In genomic region chr20:63216041-63216848, GRCh38 we compare ENCODE assay signal across 8 cellular contexts. TPM values are rescaled to one million over a fixed set of nuclear protein-coding genes. Genes with fewer than 3 reads are reported as not detected.
DNase-seq lines count a peak whose midpoint lies in the region; ATAC-seq and TF ChIP-seq lines count a peak whose summit lies in the region.

TSS of gene YTHDF1 (minus strand) at chr20:63216131. CDS start at chr20:63215892, 239 bp downstream.

- ATAC-seq in GM19438 (IDR thresholded peaks at IDR 0.05; ENCODE audit: low read depth, unreplicated experiment) (peak; percentile 85), HG03571 (IDR thresholded peaks at IDR 0.05; ENCODE audit: unreplicated experiment) (peak; percentile 70)

- no peak for TF ChIP-seq CTCF in liver (IDR thresholded peaks at IDR 0.05; ENCODE audit: low read depth, low read length, missing input control)

- under 1% methylated on average over 96 of the region's 96 CpGs for WGBS in liver

- peak within 1 kb of the TSS; percentile 77 to 83 for H3K27ac ChIP-seq in liver (ENCODE audit: low read depth in 1 of 2, low read length in 2 of 2)

- peak; percentile 98 for DNase-seq in CD1c-positive myeloid dendritic cell (ENCODE audit: extremely low spot score)
- peak; percentile 96 for DNase-seq in NCI-H774 (lab: John Stamatoyannopoulos, UW)
- peak; percentile 88 to 91 for DNase-seq in activated CD4-positive, alpha-beta T cell treated with anti-CD3 and anti-CD28 coated beads, Interleukin-2, amount 50 U/mL, for 4 hours
- peak; percentile 96 for DNase-seq in dermis blood vessel endothelial cell
- DNase-seq in stimulated activated CD4-positive, alpha-beta T cell treated with anti-CD3 and anti-CD28 coated beads, Interleukin-4, amount 100 ng/mL, for 1 hour, result peak; percentile 97

- H3K9ac ChIP-seq in liver (ENCODE audit: low read depth in 1 of 2, low read length in 2 of 2), result peak within 1 kb of the TSS; percentile 74 to 88

- no peak for TF ChIP-seq RAD21 in liver (IDR thresholded peaks at IDR 0.05)

- H3K4me1 ChIP-seq in liver (ENCODE audit: control insufficient read depth in 4 of 4, insufficient read depth in 4 of 4, low read length in 3 of 4), result peaks cover 6 to 32% (median 25%) of the 10 kb centered on the region in 4 donors

- no peaks in the 10 kb centered on the region for H3K9me3 ChIP-seq in liver (ENCODE audit: control insufficient read depth in 4 of 4, low read length in 3 of 4)

- no peaks in the 10 kb centered on the region for H3K27me3 ChIP-seq in liver (ENCODE audit: control insufficient read depth in 4 of 4, insufficient read depth in 4 of 4, low read length in 3 of 4)

- H3K36me3 ChIP-seq in liver (ENCODE audit: control insufficient read depth in 4 of 4, insufficient read depth in 3 of 4, low read depth in 1 of 4, low read length in 3 of 4), result peaks cover 3 to 24% (median 16%) of the 10 kb centered on the region in 4 donors

- peak within 1 kb of the TSS; percentile 73 to 95 (median 93) for H3K4me3 ChIP-seq in liver (ENCODE audit: low read depth in 1 of 3, low read length in 3 of 3)

TF ChIP-seq in liver, 16 proteins besides CTCF, POLR2A, EP300 and RAD21:
- TF ChIP-seq EGR1 (IDR thresholded peaks at IDR 0.05; ENCODE audit: low read depth in 2 of 2) (peak; percentile 73 to 90), FOXA1 (IDR thresholded peaks at IDR 0.05) (no peak), NR2F2 (IDR thresholded peaks at IDR 0.05) (no peak), SP1 (IDR thresholded peaks at IDR 0.05) (peak; percentile 21), FOXA2 (IDR thresholded peaks at IDR 0.05) (no peak), ATF3 (IDR thresholded peaks at IDR 0.05) (no peak), HNF4G (IDR thresholded peaks at IDR 0.05) (no peak), JUND (IDR thresholded peaks at IDR 0.05) (no peak), YY1 (IDR thresholded peaks at IDR 0.05) (no peak), HNF4A (conservative IDR thresholded peaks at IDR 0.05) (no peak), RXRA (IDR thresholded peaks at IDR 0.05) (no peak), TAF1 (conservative IDR thresholded peaks at IDR 0.05) (no peak), GABPA (IDR thresholded peaks at IDR 0.05 in 1 of 2, conservative IDR thresholded peaks at IDR 0.05 in 1 of 2) (peak in 1 of 2 donors; percentile 32)
- TF ChIP-seq, protein P1, sequence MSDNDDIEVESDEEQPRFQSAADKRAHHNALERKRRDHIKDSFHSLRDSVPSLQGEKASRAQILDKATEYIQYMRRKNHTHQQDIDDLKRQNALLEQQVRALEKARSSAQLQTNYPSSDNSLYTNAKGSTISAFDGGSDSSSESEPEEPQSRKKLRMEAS (IDR thresholded peaks at IDR 0.05), result no peak
- TF ChIP-seq, protein P2, sequence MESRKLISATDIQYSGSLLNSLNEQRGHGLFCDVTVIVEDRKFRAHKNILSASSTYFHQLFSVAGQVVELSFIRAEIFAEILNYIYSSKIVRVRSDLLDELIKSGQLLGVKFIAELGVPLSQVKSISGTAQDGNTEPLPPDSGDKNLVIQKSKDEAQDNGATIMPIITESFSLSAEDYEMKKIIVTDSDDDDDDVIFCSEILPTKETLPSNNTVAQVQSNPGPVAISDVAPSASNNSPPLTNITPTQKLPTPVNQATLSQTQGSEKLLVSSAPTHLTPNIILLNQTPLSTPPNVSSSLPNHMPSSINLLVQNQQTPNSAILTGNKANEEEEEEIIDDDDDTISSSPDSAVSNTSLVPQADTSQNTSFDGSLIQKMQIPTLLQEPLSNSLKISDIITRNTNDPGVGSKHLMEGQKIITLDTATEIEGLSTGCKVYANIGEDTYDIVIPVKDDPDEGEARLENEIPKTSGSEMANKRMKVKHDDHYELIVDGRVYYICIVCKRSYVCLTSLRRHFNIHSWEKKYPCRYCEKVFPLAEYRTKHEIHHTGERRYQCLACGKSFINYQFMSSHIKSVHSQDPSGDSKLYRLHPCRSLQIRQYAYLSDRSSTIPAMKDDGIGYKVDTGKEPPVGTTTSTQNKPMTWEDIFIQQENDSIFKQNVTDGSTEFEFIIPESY (IDR thresholded peaks at IDR 0.05), result no peak
- TF ChIP-seq, protein P3, sequence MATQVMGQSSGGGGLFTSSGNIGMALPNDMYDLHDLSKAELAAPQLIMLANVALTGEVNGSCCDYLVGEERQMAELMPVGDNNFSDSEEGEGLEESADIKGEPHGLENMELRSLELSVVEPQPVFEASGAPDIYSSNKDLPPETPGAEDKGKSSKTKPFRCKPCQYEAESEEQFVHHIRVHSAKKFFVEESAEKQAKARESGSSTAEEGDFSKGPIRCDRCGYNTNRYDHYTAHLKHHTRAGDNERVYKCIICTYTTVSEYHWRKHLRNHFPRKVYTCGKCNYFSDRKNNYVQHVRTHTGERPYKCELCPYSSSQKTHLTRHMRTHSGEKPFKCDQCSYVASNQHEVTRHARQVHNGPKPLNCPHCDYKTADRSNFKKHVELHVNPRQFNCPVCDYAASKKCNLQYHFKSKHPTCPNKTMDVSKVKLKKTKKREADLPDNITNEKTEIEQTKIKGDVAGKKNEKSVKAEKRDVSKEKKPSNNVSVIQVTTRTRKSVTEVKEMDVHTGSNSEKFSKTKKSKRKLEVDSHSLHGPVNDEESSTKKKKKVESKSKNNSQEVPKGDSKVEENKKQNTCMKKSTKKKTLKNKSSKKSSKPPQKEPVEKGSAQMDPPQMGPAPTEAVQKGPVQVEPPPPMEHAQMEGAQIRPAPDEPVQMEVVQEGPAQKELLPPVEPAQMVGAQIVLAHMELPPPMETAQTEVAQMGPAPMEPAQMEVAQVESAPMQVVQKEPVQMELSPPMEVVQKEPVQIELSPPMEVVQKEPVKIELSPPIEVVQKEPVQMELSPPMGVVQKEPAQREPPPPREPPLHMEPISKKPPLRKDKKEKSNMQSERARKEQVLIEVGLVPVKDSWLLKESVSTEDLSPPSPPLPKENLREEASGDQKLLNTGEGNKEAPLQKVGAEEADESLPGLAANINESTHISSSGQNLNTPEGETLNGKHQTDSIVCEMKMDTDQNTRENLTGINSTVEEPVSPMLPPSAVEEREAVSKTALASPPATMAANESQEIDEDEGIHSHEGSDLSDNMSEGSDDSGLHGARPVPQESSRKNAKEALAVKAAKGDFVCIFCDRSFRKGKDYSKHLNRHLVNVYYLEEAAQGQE (IDR thresholded peaks at IDR 0.05), result no peak

RNA-seq across cellular contexts. Expression of gene YTHDF1, which starts in this region (rescaled TPM):
- total RNA-seq in dermis blood vessel endothelial cell (18.4 and 28.1 TPM in 2 replicates), liver (10 to 100 TPM; 13.7 to 19.5 TPM)
- 10 to 100 TPM in 1 of 2 donors, 1 to 10 TPM in 1; 6.8 to 16.2 TPM for polyA plus RNA-seq in liver

Comparison
In these comparisons a context has a peak if more than half of its experiments do, and no peak if none do; other contexts are left out.
1. Peak in every context shown above with its lines: DNase-seq, ATAC-seq, H3K4me3 ChIP-seq and H3K27ac ChIP-seq.